8 cellular contexts compared by ENCODE assay signal in the genomic region with DNA sequence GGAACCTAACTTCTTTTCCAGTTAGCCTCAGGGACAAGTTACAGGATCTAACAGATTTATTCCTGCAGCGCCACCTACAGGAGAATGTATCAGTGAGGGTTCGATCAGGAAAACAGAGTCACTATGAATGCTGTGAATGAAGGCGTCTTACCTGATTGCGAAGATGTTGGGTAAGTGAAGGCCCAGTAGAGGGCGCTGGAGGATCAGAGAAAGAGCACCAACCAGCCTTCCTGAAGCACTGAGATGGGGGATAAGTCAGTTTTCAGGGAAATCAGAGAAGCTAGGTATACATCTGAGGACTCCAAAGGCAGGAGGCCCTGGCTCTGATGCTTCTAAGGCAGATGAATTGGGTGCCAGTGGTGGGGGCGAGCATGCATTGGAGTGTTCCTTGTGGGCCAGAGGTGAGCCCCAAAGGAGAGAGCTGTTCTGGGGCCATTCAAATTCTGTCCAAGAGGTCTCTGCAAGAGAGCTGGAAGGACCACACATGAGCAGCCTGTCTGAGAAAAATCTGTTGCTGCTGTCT.
A peak's percentile ranks its signal among the peaks of the same experiment; 100 is the strongest.
DNase-seq lines count a peak whose midpoint lies in the region; ATAC-seq and TF ChIP-seq lines count a peak whose summit lies in the region.

No MANE protein-coding gene starts in this region.

- no peaks in the 10 kb centered on the region for H3K9me3 Mint-ChIP-seq in natural killer cell

- H3K4me3 Mint-ChIP-seq in natural killer cell: no peak overlapping the region

- peak; percentile 53 for DNase-seq in DMS 273 treated with DMSO at 0.1 percent for 48 hours (lab: John Stamatoyannopoulos, UW)
- peak; percentile 76 to 78 for DNase-seq in NCI-H1930 (lab: John Stamatoyannopoulos, UW)
- peak; percentile 69 for DNase-seq in T1000 (lab: John Stamatoyannopoulos, UW)
- DNase-seq in natural killer cell: peak; percentile 21
- no peak for DNase-seq in stimulated activated naive CD4-positive, alpha-beta T cell (lab: John Stamatoyannopoulos, UW)

- ATAC-seq in GM18909 (IDR thresholded peaks at IDR 0.05; ENCODE audit: poor library complexity, unreplicated experiment) (peak; percentile 99), HG03064 (IDR thresholded peaks at IDR 0.05; ENCODE audit: low read depth, unreplicated experiment) (peak; percentile 99), esophagus mucosa (peak; percentile 98), natural killer cell (peak in 2 of 3 donors; percentile 55 to 75)

- no peaks in the 10 kb centered on the region for H3K27me3 Mint-ChIP-seq in natural killer cell (ENCODE audit: low read depth in 2 of 2)

- no peak overlapping the region for H3K27ac Mint-ChIP-seq in natural killer cell

- intact Hi-C loops in natural killer cell (cut with micrococcal nuclease): loop anchor here (2.0 kb wide), 2 partner anchors 115 to 593 kb away; no protein-coding TSS in a partner anchor

- H3K4me1 Mint-ChIP-seq in natural killer cell: no peaks in the 10 kb centered on the region

- peak; percentile 59 for TF ChIP-seq CTCF in natural killer cell (IDR thresholded peaks at IDR 0.05)

- H3K36me3 Mint-ChIP-seq in natural killer cell: no peaks in the 10 kb centered on the region

Comparison
In these comparisons a context has a peak if more than half of its experiments do, and no peak if none do; other contexts are left out.
1. DNase-seq: peak in DMS 273 treated with DMSO at 0.1 percent for 48 hours (single experiment), NCI-H1930 (2 of 2), T1000 (single experiment) and natural killer cell (single experiment); none in stimulated activated naive CD4-positive, alpha-beta T cell (0 of 6).
2. Peak in every context shown above with its lines, with median percentiles within 50 percentile points of each other: ATAC-seq.